Comparison of ENCODE assay signal across 8 cellular contexts in genomic region chr4:15778191-15778741, GRCh38. TPM values are rescaled to one million over a fixed set of nuclear protein-coding genes. Genes with fewer than 3 reads are reported as not detected.
DNase-seq lines count a peak whose midpoint lies in the region; ATAC-seq and TF ChIP-seq lines count a peak whose summit lies in the region.

CD38 (plus strand) TSS chr4:15778328; CDS start chr4:15778415, 87 bp downstream.

- peak within 1 kb of the TSS in 1 of 2 experiments; percentile 77 for H3K14ac ChIP-seq in mesenchymal stem cell (ENCODE audit: low read length in 2 of 2)

- H3K4me3 ChIP-seq in SJSA1 (peak within 1 kb of the TSS; percentile 37), colonic mucosa (peak within 1 kb of the TSS; percentile 55), mesenchymal stem cell (ENCODE audit: insufficient read depth in 1 of 2, low read depth in 1 of 2, low read length in 2 of 2) (peak within 1 kb of the TSS; percentile 60 to 79), stomach (peak within 1 kb of the TSS; percentile 54 to 71 (median 61))

- TF ChIP-seq CTCF in colonic mucosa (IDR thresholded peaks at IDR 0.05) (no peak), stomach (IDR thresholded peaks at IDR 0.05) (no peak)

- H2AK5ac ChIP-seq in mesenchymal stem cell (ENCODE audit: low read length, severe bottlenecking): no peak within 1 kb of the TSS

- H3K23ac ChIP-seq in mesenchymal stem cell (ENCODE audit: low read length in 2 of 2): peak within 1 kb of the TSS in 1 of 2 experiments; percentile 74

- no peak within 1 kb of the TSS for H2BK120ac ChIP-seq in mesenchymal stem cell (ENCODE audit: low read depth, low read length)

- DNase-seq in Right ventricle myocardium inferior (ENCODE audit: missing footprints) (peak; percentile 68), cardiac septum (ENCODE audit: low spot score) (no peak), SJSA1 (ENCODE audit: low read depth in 1 of 2, low spot score in 2 of 2) (no peak), colonic mucosa (peak; percentile 43), mesenchymal stem cell (peak; percentile 26), stomach (no peak)
- no peak for DNase-seq in effector CD8-positive, alpha-beta T cell (lab: John Stamatoyannopoulos, UW)

- peak within 1 kb of the TSS in 1 of 2 experiments; percentile 34 for H2BK12ac ChIP-seq in mesenchymal stem cell (ENCODE audit: low read length in 2 of 2)

- H2AFZ ChIP-seq in mesenchymal stem cell (ENCODE audit: low read depth, low read length): peak within 1 kb of the TSS; percentile 72

- H4K91ac ChIP-seq in mesenchymal stem cell (ENCODE audit: low read length): no peak within 1 kb of the TSS

- H3K4me1 ChIP-seq in SJSA1 (replicated peaks): peaks cover 9% of the 10 kb centered on the region; the same call in 1 of the 2 replicates
- H3K4me1 ChIP-seq in colonic mucosa: no peaks in the 10 kb centered on the region
- H3K4me1 ChIP-seq in mesenchymal stem cell (ENCODE audit: control insufficient read depth, insufficient read depth, low read depth, low read length): peaks cover 8% of the 10 kb centered on the region
- peaks cover 17 to 22% (median 20%) of the 10 kb centered on the region in 4 donors for H3K4me1 ChIP-seq in stomach

- ATAC-seq in Right ventricle myocardium inferior (peak; percentile 69), HG03045 (IDR thresholded peaks at IDR 0.05; ENCODE audit: unreplicated experiment) (peak; percentile 81)

- WGBS in mesenchymal stem cell: 1% methylated on average over 36 of the region's 36 CpGs
- 2 to 16% (median 4%) methylated on average over 8 to 36 of the region's 36 CpGs for WGBS in stomach, 5 donors

- H3K9me3 ChIP-seq in SJSA1 (replicated peaks) (no peaks in the 10 kb centered on the region), colonic mucosa (no peaks in the 10 kb centered on the region), mesenchymal stem cell (ENCODE audit: control insufficient read depth, low read length) (no peaks in the 10 kb centered on the region), stomach (no peaks in the 10 kb centered on the region)

- H2BK5ac ChIP-seq in mesenchymal stem cell (ENCODE audit: low read depth, low read length, poor library complexity, severe bottlenecking): no peak within 1 kb of the TSS

- no peak within 1 kb of the TSS for H3K4ac ChIP-seq in mesenchymal stem cell (ENCODE audit: low read depth in 1 of 2, low read length in 2 of 2)

- H3K36me3 ChIP-seq in SJSA1 (no peaks in the 10 kb centered on the region), colonic mucosa (no peaks in the 10 kb centered on the region), mesenchymal stem cell (ENCODE audit: control insufficient read depth in 1 of 2, insufficient read depth in 2 of 2, low read depth in 1 of 2, low read length in 2 of 2) (no peaks in the 10 kb centered on the region), stomach (no peaks in the 10 kb centered on the region)

- no peaks in the 10 kb centered on the region for H3K79me1 ChIP-seq in mesenchymal stem cell (replicated peaks; ENCODE audit: low read length, poor library complexity, severe bottlenecking)

- H2BK15ac ChIP-seq in mesenchymal stem cell (ENCODE audit: low read depth, poor library complexity, severe bottlenecking): no peak within 1 kb of the TSS

- H3K18ac ChIP-seq in mesenchymal stem cell (ENCODE audit: low read depth in 1 of 2, low read length in 2 of 2): peak within 1 kb of the TSS in 1 of 2 experiments; percentile 87

- H3K4me2 ChIP-seq in mesenchymal stem cell (ENCODE audit: low read length, poor library complexity, severe bottlenecking): peak within 1 kb of the TSS; percentile 100

- H3K27ac ChIP-seq in SJSA1 (no peak within 1 kb of the TSS), colonic mucosa (peak within 1 kb of the TSS; percentile 6), mesenchymal stem cell (ENCODE audit: low read length, poor library complexity, severe bottlenecking) (no peak within 1 kb of the TSS), stomach (peak within 1 kb of the TSS in 4 of 5 donors; percentile 13 to 69 (median 66))

- H4K8ac ChIP-seq in mesenchymal stem cell (ENCODE audit: low read length): no peak within 1 kb of the TSS

- intact Hi-C loops in Right ventricle myocardium inferior (cut with DNase I): no loop called here
- intact Hi-C loops in cardiac septum (cut with DNase I): no loop called here
- intact Hi-C loops in colonic mucosa (cut with DNase I): no loop called here
- intact Hi-C loops in stomach (cut with DNase I; ENCODE audit: low total_unique reads): no loop called here

- no peak for TF ChIP-seq EP300 in stomach (IDR thresholded peaks at IDR 0.05)

- H3K9ac ChIP-seq in colonic mucosa (ENCODE audit: low read depth in 2 of 2, low read length in 2 of 2) (peak within 1 kb of the TSS; percentile 54 to 65), mesenchymal stem cell (ENCODE audit: low read length) (peak within 1 kb of the TSS; percentile 75)

- peaks cover 5% of the 10 kb centered on the region for H3K27me3 ChIP-seq in SJSA1 (replicated peaks)
- H3K27me3 ChIP-seq in colonic mucosa: no peaks in the 10 kb centered on the region
- H3K27me3 ChIP-seq in mesenchymal stem cell (ENCODE audit: control insufficient read depth in 1 of 2, insufficient read depth in 1 of 2, low read length in 2 of 2): peaks cover 34 to 44% of the 10 kb centered on the region in 2 experiments
- H3K27me3 ChIP-seq in stomach: peaks cover 0 to 10% (median 7%) of the 10 kb centered on the region in 3 donors

- TF ChIP-seq POLR2A in stomach (IDR thresholded peaks at IDR 0.05): no peak

RNA-seq across cellular contexts. Expression of gene CD38, which starts in this region (rescaled TPM):
- total RNA-seq in Right ventricle myocardium inferior: 2.2 TPM
- total RNA-seq in cardiac septum: 0.92 TPM
- total RNA-seq in SJSA1 (2014; rRNA removed; shearing (Covaris generic)): 0.05 TPM in 1 of 2 replicates, not detected in the other
- 1 to 10 TPM; 2.5 to 2.6 TPM for total RNA-seq in colonic mucosa
- 0.41 TPM for polyA plus RNA-seq in mesenchymal stem cell (2013, experiment 1 of 2)
- polyA plus RNA-seq in mesenchymal stem cell (2013, experiment 2 of 2): 0.42 TPM
- 10 to 100 TPM in 1 of 5 donors, 1 to 10 TPM in 4; 1.4 to 44.9 (median 4.0) TPM for total RNA-seq in stomach
- 1 to 10 TPM in 1 of 3 donors, under 1 TPM in 2; 0.62 to 1.5 (median 0.83) TPM for polyA plus RNA-seq in stomach

Comparison
In these comparisons a context has a peak if more than half of its experiments do, and no peak if none do; other contexts are left out.
1. DNase-seq: peak in Right ventricle myocardium inferior (single experiment), colonic mucosa (single experiment) and mesenchymal stem cell (single experiment); none in cardiac septum (single experiment), SJSA1 (0 of 2), stomach (single experiment) and effector CD8-positive, alpha-beta T cell (single experiment).
2. H3K27ac ChIP-seq: peak in colonic mucosa (single experiment) and stomach (4 of 5); none in SJSA1 (single experiment) and mesenchymal stem cell (single experiment).
3. Peak in every context shown above with its lines, with median percentiles within 50 percentile points of each other: H3K4me3 ChIP-seq.